Comparison of ENCODE assay signal across 1 cellular context in genomic region chr21:46354046-46354445, GRCh38.
TF ChIP-seq lines count a peak whose summit lies in the region.

No MANE protein-coding gene starts in this region.

TF ChIP-seq in HepG2, 621 proteins besides CTCF, POLR2A, EP300 and RAD21:
- TF ChIP-seq POGK (CRISPR knock-in tag; conservative IDR thresholded peaks at IDR 0.05) = no peak
- TF ChIP-seq PBX2 (CRISPR knock-in tag; IDR thresholded peaks at IDR 0.05) = no peak
- no peak for TF ChIP-seq YEATS4 (CRISPR knock-in tag; IDR thresholded peaks at IDR 0.05; ENCODE audit: borderline replicate concordance)
- no peak for TF ChIP-seq SOX13 (IDR thresholded peaks at IDR 0.05)
- no peak for TF ChIP-seq SOX13 (CRISPR knock-in tag; conservative IDR thresholded peaks at IDR 0.05 in 1 of 2, IDR thresholded peaks at IDR 0.05 in 1 of 2)
- no peak for TF ChIP-seq MXD3 (CRISPR knock-in tag; IDR thresholded peaks at IDR 0.05)
- no peak for TF ChIP-seq LCORL (IDR thresholded peaks at IDR 0.05)
- no peak for TF ChIP-seq LCORL (CRISPR knock-in tag; IDR thresholded peaks at IDR 0.05)
- TF ChIP-seq BRF2 (CRISPR knock-in tag; IDR thresholded peaks at IDR 0.05) = no peak
- TF ChIP-seq XBP1 (CRISPR knock-in tag; IDR thresholded peaks at IDR 0.05) = no peak
- TF ChIP-seq ZBTB26 (CRISPR knock-in tag; IDR thresholded peaks at IDR 0.05; ENCODE audit: borderline replicate concordance) = no peak
- TF ChIP-seq ZZZ3 (CRISPR knock-in tag; IDR thresholded peaks at IDR 0.05; ENCODE audit: borderline replicate concordance) = no peak
- TF ChIP-seq GRHL1 (CRISPR knock-in tag; conservative IDR thresholded peaks at IDR 0.05) = no peak
